Comparison of ENCODE assay signal across 1 cellular context in the genomic region with DNA sequence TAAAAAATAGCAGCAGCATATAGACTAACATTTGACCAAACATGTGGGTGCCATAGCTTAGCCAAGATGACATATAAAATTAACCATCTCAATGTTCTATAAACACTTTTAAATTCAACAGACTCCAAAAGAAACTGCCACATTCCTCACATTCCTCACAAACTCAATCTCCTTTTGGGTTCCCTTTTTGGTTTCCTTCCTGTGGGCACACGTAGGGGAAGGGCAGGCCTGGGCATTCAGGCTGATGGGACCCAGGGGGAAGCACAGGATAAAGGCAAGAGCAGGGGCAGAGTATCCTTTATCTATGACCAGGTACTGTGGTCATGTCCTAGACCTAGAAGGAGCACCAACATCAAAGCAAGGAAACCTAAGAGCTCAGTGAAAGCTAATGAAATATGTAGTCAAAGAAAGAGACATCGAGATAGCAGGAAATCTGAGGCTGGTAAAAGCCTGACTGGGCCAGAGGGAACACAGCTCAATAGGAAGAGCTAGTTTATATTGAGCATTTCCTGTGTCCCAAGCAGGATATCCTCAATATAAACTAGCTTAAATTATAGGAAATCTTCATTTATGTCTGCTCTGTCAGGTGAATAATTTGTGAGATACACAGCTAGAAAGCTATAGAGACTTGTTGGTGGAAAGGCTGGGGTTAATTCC.
TF ChIP-seq lines count a peak whose summit lies in the region.

No MANE protein-coding gene starts in this region.

TF ChIP-seq in endothelial cell of umbilical vein, 7 proteins besides CTCF, POLR2A, EP300 and RAD21:
- TF ChIP-seq, protein P1, sequence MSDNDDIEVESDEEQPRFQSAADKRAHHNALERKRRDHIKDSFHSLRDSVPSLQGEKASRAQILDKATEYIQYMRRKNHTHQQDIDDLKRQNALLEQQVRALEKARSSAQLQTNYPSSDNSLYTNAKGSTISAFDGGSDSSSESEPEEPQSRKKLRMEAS (IDR thresholded peaks at IDR 0.05; ENCODE audit: insufficient read depth, insufficient read length) = no peak
- TF ChIP-seq GATA2 (IDR thresholded peaks at IDR 0.05; ENCODE audit: insufficient read depth, insufficient read length, low read depth, low read length) = peak; percentile 42
TF ChIP-seq in endothelial cell of umbilical vein: peak in this region for 1.
